13 cellular contexts compared by ENCODE assay signal in the genomic region with DNA sequence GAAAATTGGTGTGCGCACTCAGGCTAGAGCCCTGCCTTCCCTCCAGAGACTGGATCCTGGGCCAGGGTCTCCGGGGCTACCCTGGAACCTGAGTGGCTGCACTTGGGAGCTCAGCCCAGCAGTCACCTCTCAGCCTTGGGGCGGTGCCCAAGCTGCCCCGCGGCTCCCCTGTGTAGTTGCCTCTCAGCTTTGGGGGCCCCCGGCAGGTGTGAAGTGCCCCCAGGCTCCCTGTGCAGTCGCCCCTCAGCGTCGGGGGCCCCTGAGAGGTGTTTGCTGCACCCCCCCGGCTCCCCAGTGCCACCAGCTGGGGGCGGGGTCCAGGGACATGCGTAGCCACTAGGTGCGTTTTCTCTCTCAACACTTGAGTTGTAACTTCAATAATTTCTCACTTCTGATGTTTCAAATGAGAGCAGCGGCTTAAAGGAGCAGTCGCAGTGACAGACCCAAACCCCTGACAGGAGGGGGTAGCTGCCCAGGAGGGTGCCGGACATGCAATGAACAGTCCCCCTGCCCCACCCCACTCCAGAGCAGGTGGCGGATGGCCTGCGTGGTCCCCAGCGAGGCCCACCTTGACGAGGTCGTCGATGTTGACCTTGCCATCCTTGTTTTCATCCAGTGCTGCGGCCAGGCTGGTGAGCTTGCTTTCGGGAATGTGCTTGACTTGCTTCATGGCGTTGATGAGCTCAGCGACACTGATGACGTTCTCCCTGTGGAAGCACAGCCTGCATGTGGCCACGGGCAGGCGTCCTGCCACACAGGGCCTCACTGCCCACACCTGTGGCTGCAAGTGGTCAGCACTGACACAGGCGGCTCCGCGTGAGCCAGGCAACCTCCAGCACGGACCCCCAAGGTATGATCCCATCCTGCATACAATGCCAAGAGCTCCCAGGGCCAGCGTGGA. TPM values are rescaled to one million over a fixed set of nuclear protein-coding genes. Genes with fewer than 3 reads are reported as not detected.
DNase-seq lines count a peak whose midpoint lies in the region; ATAC-seq and TF ChIP-seq lines count a peak whose summit lies in the region.
"Had no signal": no experiment of that assay in that cellular context is flagged by ENCODE, and none has a peak within 500 bp of the region (broad histone marks: within the 10 kb centered on the region; RNA-seq: fewer than 3 reads in every experiment).

No MANE protein-coding gene starts in this region.

- no peak for TF ChIP-seq CTCF in activated B cell treated with CpG ODN at 0.5 μM for 24 hours (IDR thresholded peaks at IDR 0.05)
- no peak for TF ChIP-seq CTCF in mucosa of descending colon (IDR thresholded peaks at IDR 0.05)

- H2BK120ac ChIP-seq in neuronal stem cell (ENCODE audit: low read depth, low read length): no peak overlapping the region

- peak overlapping the region; percentile 56 for H3K14ac ChIP-seq in neuronal stem cell (ENCODE audit: low read length)

- H3K27ac ChIP-seq in right cardiac atrium (ENCODE audit: low read length) (no peak overlapping the region), neuronal stem cell (replicated peaks; ENCODE audit: low read length) (no peak overlapping the region), GM23248 (no peak overlapping the region)
- H3K27ac ChIP-seq: 22Rv1 had no signal

- CTCF ChIA-PET in activated B cell treated with CpG ODN at 0.5 μM for 24 hours (lab: Charles Lee): no interaction called here
- CTCF ChIA-PET in activated CD4-positive, alpha-beta T cell treated with anti-CD3 and anti-CD28 coated beads for 36 hours (lab: Charles Lee): interaction anchor here (0.5 to 1.6 kb wide), 5 partner anchors 67 to 744 kb away, joined by 3 to 7 read pairs (median 3); no protein-coding TSS in a partner anchor

- POLR2A ChIA-PET in activated B cell treated with CpG ODN at 0.5 μM for 24 hours (lab: Charles Lee): interaction anchor here (0.5 kb wide), 1 partner anchor 114 kb away, joined by 5 read pairs; no protein-coding TSS in a partner anchor
- POLR2A ChIA-PET in activated CD4-positive, alpha-beta T cell treated with anti-CD3 and anti-CD28 coated beads for 36 hours (lab: Charles Lee): no interaction called here

- H3K9me2 ChIP-seq in GM23248 (ENCODE audit: insufficient read depth): no peaks in the 10 kb centered on the region

- no peak overlapping the region for H3K4me3 ChIP-seq in right cardiac atrium (ENCODE audit: low read length)
- H3K4me3 ChIP-seq in neuronal stem cell (ENCODE audit: low read length in 2 of 2): peak overlapping the region in 1 of 2 donors; percentile 8
- H3K4me3 ChIP-seq in mucosa of descending colon: no peak overlapping the region
- no peak overlapping the region for H3K4me3 ChIP-seq in GM23248
- H3K4me3 ChIP-seq: GM23338, HAP-1 had no signal

- H2BK5ac ChIP-seq in neuronal stem cell (ENCODE audit: low read length): no peak overlapping the region

- no peak overlapping the region for H4K8ac ChIP-seq in neuronal stem cell (ENCODE audit: low read depth, low read length)

- H2BK12ac ChIP-seq in neuronal stem cell (ENCODE audit: low read length): no peak overlapping the region

- H3K27ac Mint-ChIP-seq in activated B cell treated with CpG ODN at 0.5 μM for 24 hours: no peak overlapping the region
- H3K27ac Mint-ChIP-seq in activated CD4-positive, alpha-beta T cell treated with anti-CD3 and anti-CD28 coated beads for 36 hours: no peak overlapping the region
- H3K27ac Mint-ChIP-seq: GM23338 had no signal

- H3K23ac ChIP-seq in neuronal stem cell (ENCODE audit: low read depth, low read length, poor library complexity): peak overlapping the region; percentile 89

- no peaks in the 10 kb centered on the region for H3K27me3 Mint-ChIP-seq in activated B cell treated with CpG ODN at 0.5 μM for 24 hours
- no peaks in the 10 kb centered on the region for H3K27me3 Mint-ChIP-seq in activated CD4-positive, alpha-beta T cell treated with anti-CD3 and anti-CD28 coated beads for 36 hours
- H3K27me3 Mint-ChIP-seq: CD4-positive, CD25-positive, alpha-beta regulatory T cell had no signal

- H2BK15ac ChIP-seq in neuronal stem cell (ENCODE audit: low read length): no peak overlapping the region

- H2AFZ ChIP-seq in neuronal stem cell (ENCODE audit: low read length): no peak overlapping the region
- H2AFZ ChIP-seq in GM23248: no peak overlapping the region
- H2AFZ ChIP-seq: GM23338 had no signal

- H3K4ac ChIP-seq in neuronal stem cell (ENCODE audit: low read length): no peak overlapping the region

- ATAC-seq in right cardiac atrium (no peak), Right ventricle myocardium superior (ENCODE audit: poor library complexity) (no peak), activated B cell treated with CpG ODN at 0.5 μM for 24 hours (ENCODE audit: low read depth) (no peak), mucosa of descending colon (no peak)
- no peak for ATAC-seq in activated CD4-positive, alpha-beta T cell treated with anti-CD3 and anti-CD28 coated beads for 36 hours
- ATAC-seq: GM23338 had no signal

- in situ Hi-C loops in GM23248 (cut with MboI): no loop called here

- DNase-seq in right cardiac atrium (peak in 2 of 3 donors; percentile 32 to 40), Right ventricle myocardium superior (no peak), activated B cell treated with CpG ODN at 0.5 μM for 24 hours (peak; percentile 10), neuronal stem cell (ENCODE audit: low spot score) (no peak), mucosa of descending colon (no peak), GM23248 (no peak)
- no peak for DNase-seq in activated CD4-positive, alpha-beta T cell treated with anti-CD3 and anti-CD28 coated beads for 36 hours
- DNase-seq: CD4-positive, CD25-positive, alpha-beta regulatory T cell; DMS53; GF-D8 had no signal

- no peaks in the 10 kb centered on the region for H3K4me1 ChIP-seq in right cardiac atrium (ENCODE audit: control insufficient read depth, insufficient read depth, low read length)
- H3K4me1 ChIP-seq in neuronal stem cell (ENCODE audit: control insufficient read depth in 2 of 2, insufficient read depth in 1 of 2, low read depth in 1 of 2, low read length in 2 of 2): no peaks in the 10 kb centered on the region
- no peaks in the 10 kb centered on the region for H3K4me1 ChIP-seq in mucosa of descending colon (ENCODE audit: low read depth)
- no peaks in the 10 kb centered on the region for H3K4me1 ChIP-seq in GM23248 (ENCODE audit: insufficient read depth)
- H3K4me1 ChIP-seq: HAP-1 had no signal

- no peaks in the 10 kb centered on the region for H3K9me3 Mint-ChIP-seq in activated B cell treated with CpG ODN at 0.5 μM for 24 hours
- H3K9me3 Mint-ChIP-seq in activated CD4-positive, alpha-beta T cell treated with anti-CD3 and anti-CD28 coated beads for 36 hours (ENCODE audit: low read depth): no peaks in the 10 kb centered on the region
- H3K9me3 Mint-ChIP-seq: GM23338 had no signal

- peak overlapping the region; percentile 44 for H3K9ac ChIP-seq in neuronal stem cell (ENCODE audit: low read depth, low read length, poor library complexity)
- no peak overlapping the region for H3K9ac ChIP-seq in GM23248

- H2AK5ac ChIP-seq in neuronal stem cell (ENCODE audit: low read depth, low read length): no peak overlapping the region

- intact Hi-C loops in right cardiac atrium (cut with DNase I): loop anchor here in 2 of 4 donors (10.0 kb wide), 2 partner anchors 79 to 89 kb away; no protein-coding TSS in a partner anchor
- intact Hi-C loops in Right ventricle myocardium superior (cut with DNase I): no loop called here
- intact Hi-C loops in activated B cell treated with CpG ODN at 0.5 μM for 24 hours (cut with micrococcal nuclease): no loop called here
- intact Hi-C loops in mucosa of descending colon (cut with DNase I, micrococcal nuclease): no loop called here
- intact Hi-C loops in activated CD4-positive, alpha-beta T cell treated with anti-CD3 and anti-CD28 coated beads for 36 hours (cut with DNase I, micrococcal nuclease): no loop called here

- no peak overlapping the region for H3K4me3 Mint-ChIP-seq in activated B cell treated with CpG ODN at 0.5 μM for 24 hours
- H3K4me3 Mint-ChIP-seq in activated CD4-positive, alpha-beta T cell treated with anti-CD3 and anti-CD28 coated beads for 36 hours: no peak overlapping the region
- H3K4me3 Mint-ChIP-seq: CD4-positive, CD25-positive, alpha-beta regulatory T cell; GM23338 had no signal

- H3K36me3 ChIP-seq in neuronal stem cell (replicated peaks in 1 of 2; ENCODE audit: control insufficient read depth in 2 of 2, insufficient read depth in 2 of 2, low read length in 2 of 2) (peaks cover 35 to 81% of the 10 kb centered on the region in 2 donors), mucosa of descending colon (ENCODE audit: low read depth) (peaks cover 21% of the 10 kb centered on the region), GM23248 (ENCODE audit: low read depth) (peaks cover 24% of the 10 kb centered on the region)

- no peaks in the 10 kb centered on the region for H3K4me1 Mint-ChIP-seq in activated B cell treated with CpG ODN at 0.5 μM for 24 hours
- no peaks in the 10 kb centered on the region for H3K4me1 Mint-ChIP-seq in activated CD4-positive, alpha-beta T cell treated with anti-CD3 and anti-CD28 coated beads for 36 hours
- H3K4me1 Mint-ChIP-seq: CD4-positive, CD25-positive, alpha-beta regulatory T cell had no signal

- 91% methylated on average over 34 of the region's 34 CpGs for WGBS in right cardiac atrium
- no CpG with 5 or more reads among the region's 34 CpGs for WGBS in neuronal stem cell (ENCODE audit: extremely low coverage in 2 of 2, insufficient read length in 2 of 2, insufficient replicate concordance in 1 of 2), 2 donors
- WGBS in GM23248 (ENCODE audit: low coverage in 1 of 2, low lambda C conversion rate in 2 of 2, missing lambda C conversion rate in 2 of 2), 2 experiments: 94 to 95% methylated on average over 33 to 34 of the region's 34 CpGs

- H4K20me1 ChIP-seq in GM23248 (ENCODE audit: insufficient read depth): no peaks in the 10 kb centered on the region

- H3K4me2 ChIP-seq in neuronal stem cell (ENCODE audit: insufficient read depth, low read length, poor library complexity, severe bottlenecking) (no peak overlapping the region), GM23248 (ENCODE audit: unreplicated experiment) (no peak overlapping the region)
- H3K4me2 ChIP-seq: GM23338 had no signal

- H3K79me1 ChIP-seq in neuronal stem cell (ENCODE audit: low read depth, low read length): peaks cover 1% of the 10 kb centered on the region

- H4K91ac ChIP-seq in neuronal stem cell (ENCODE audit: low read depth, low read length, poor library complexity): no peak overlapping the region

- H3F3A ChIP-seq in GM23248 (ENCODE audit: insufficient read depth): no peaks in the 10 kb centered on the region

- no peak overlapping the region for H3K18ac ChIP-seq in neuronal stem cell (ENCODE audit: low read length)

- H3K36me3 Mint-ChIP-seq in activated B cell treated with CpG ODN at 0.5 μM for 24 hours (ENCODE audit: low read depth): peaks cover 70% of the 10 kb centered on the region
- peaks cover 24% of the 10 kb centered on the region for H3K36me3 Mint-ChIP-seq in activated CD4-positive, alpha-beta T cell treated with anti-CD3 and anti-CD28 coated beads for 36 hours (ENCODE audit: low read depth)

- no peaks in the 10 kb centered on the region for H3K9me3 ChIP-seq in right cardiac atrium (ENCODE audit: control insufficient read depth, low read length)
- no peaks in the 10 kb centered on the region for H3K9me3 ChIP-seq in neuronal stem cell (replicated peaks in 1 of 2; ENCODE audit: control insufficient read depth in 2 of 2, insufficient read depth in 1 of 2, low read depth in 1 of 2, low read length in 2 of 2)
- H3K9me3 ChIP-seq in mucosa of descending colon: no peaks in the 10 kb centered on the region
- no peaks in the 10 kb centered on the region for H3K9me3 ChIP-seq in GM23248 (ENCODE audit: low read depth)
- H3K9me3 ChIP-seq: HAP-1 had no signal

- H3K79me2 ChIP-seq in GM23248 (ENCODE audit: insufficient read depth): no peaks in the 10 kb centered on the region

- no peaks in the 10 kb centered on the region for H3K27me3 ChIP-seq in right cardiac atrium (ENCODE audit: control insufficient read depth, insufficient read depth)
- no peaks in the 10 kb centered on the region for H3K27me3 ChIP-seq in neuronal stem cell (ENCODE audit: control insufficient read depth in 3 of 3, insufficient read depth in 3 of 3, low read depth in 1 of 3, low read length in 3 of 3)
- no peaks in the 10 kb centered on the region for H3K27me3 ChIP-seq in GM23248 (replicated peaks; ENCODE audit: insufficient read depth)

RNA-seq across cellular contexts. Expression of a gene that starts 22.3 kb away (rescaled TPM):
- total RNA-seq in right cardiac atrium (10 to 100 TPM in 1 of 4 donors, 1 to 10 TPM in 3; 6.4 to 17.5 (median 8.8) TPM), Right ventricle myocardium superior (2.9 TPM), activated B cell treated with CpG ODN at 0.5 μM for 24 hours (0.10 and 0.40 TPM in 2 replicates), mucosa of descending colon (10 to 100 TPM; 25.5 to 79.1 (median 31.2) TPM)
- polyA plus RNA-seq in right cardiac atrium (4.5 TPM), GM23248 (2016; fragmentation: Nextera tagmentation; extraction: Ambion mirVana) (0.10 and 0.15 TPM in 2 replicates)
- polyA plus RNA-seq in neuronal stem cell (2013, experiment 1 of 2): 7.2 TPM
- 7.6 TPM for polyA plus RNA-seq in neuronal stem cell (2013, experiment 2 of 2)
- 0.13 and 0.97 TPM in 2 replicates for total RNA-seq in GM23248 (2014; rRNA removed; shearing (Covaris generic))
- total RNA-seq in activated CD4-positive, alpha-beta T cell treated with anti-CD3 and anti-CD28 coated beads for 36 hours: under 1 TPM in 1 of 2 experiments, not detected in 1; 0.11 TPM
- polyA plus RNA-seq: CD4-positive, CD25-positive, alpha-beta regulatory T cell had no signal

RNA-seq across cellular contexts. Expression of a gene that starts 40.6 kb away (rescaled TPM):
- 10 to 100 TPM; 36.2 to 41.7 (median 38.4) TPM for total RNA-seq in right cardiac atrium
- polyA plus RNA-seq in right cardiac atrium: 19.3 TPM
- 41.8 TPM for total RNA-seq in Right ventricle myocardium superior
- 52.5 and 60.3 TPM in 2 replicates for total RNA-seq in activated B cell treated with CpG ODN at 0.5 μM for 24 hours
- 12.8 TPM for polyA plus RNA-seq in neuronal stem cell (2013, experiment 1 of 2)
- polyA plus RNA-seq in neuronal stem cell (2013, experiment 2 of 2): 13.8 TPM
- 100 to 1,000 TPM in 2 of 3 donors, 10 to 100 TPM in 1; 85.5 to 160 (median 133) TPM for total RNA-seq in mucosa of descending colon
- total RNA-seq in GM23248 (2014; rRNA removed; shearing (Covaris generic)): 40.1 and 42.3 TPM in 2 replicates
- 19.0 and 20.8 TPM in 2 replicates for polyA plus RNA-seq in GM23248 (2016; fragmentation: Nextera tagmentation; extraction: Ambion mirVana)
- total RNA-seq in activated CD4-positive, alpha-beta T cell treated with anti-CD3 and anti-CD28 coated beads for 36 hours: 10 to 100 TPM; 41.6 to 51.3 TPM

RNA-seq across cellular contexts. Expression of a gene that starts 55.8 kb away (rescaled TPM):
- 10 to 100 TPM; 44.4 to 52.0 (median 46.6) TPM for total RNA-seq in right cardiac atrium
- 10.8 TPM for polyA plus RNA-seq in right cardiac atrium
- 32.6 TPM for total RNA-seq in Right ventricle myocardium superior
- total RNA-seq in activated B cell treated with CpG ODN at 0.5 μM for 24 hours: 40.3 and 44.6 TPM in 2 replicates
- polyA plus RNA-seq in neuronal stem cell (2013, experiment 1 of 2): 119 TPM
- 115 TPM for polyA plus RNA-seq in neuronal stem cell (2013, experiment 2 of 2)
- 100 to 1,000 TPM in 1 of 3 donors, 10 to 100 TPM in 2; 82.8 to 114 (median 83.3) TPM for total RNA-seq in mucosa of descending colon
- 32.4 and 41.0 TPM in 2 replicates for total RNA-seq in GM23248 (2014; rRNA removed; shearing (Covaris generic))
- 19.1 and 20.1 TPM in 2 replicates for polyA plus RNA-seq in GM23248 (2016; fragmentation: Nextera tagmentation; extraction: Ambion mirVana)
- total RNA-seq in activated CD4-positive, alpha-beta T cell treated with anti-CD3 and anti-CD28 coated beads for 36 hours: 100 to 1,000 TPM; 194 to 232 TPM

Comparison
In these comparisons a context has a peak if more than half of its experiments do, and no peak if none do; other contexts are left out.
1. DNase-seq: peak in right cardiac atrium (2 of 3) and activated B cell treated with CpG ODN at 0.5 μM for 24 hours (single experiment); none in Right ventricle myocardium superior (single experiment), neuronal stem cell (single experiment), mucosa of descending colon (0 of 3), GM23248 (single experiment) and activated CD4-positive, alpha-beta T cell treated with anti-CD3 and anti-CD28 coated beads for 36 hours (single experiment).